10 cellular contexts compared by ENCODE assay signal in the genomic region with DNA sequence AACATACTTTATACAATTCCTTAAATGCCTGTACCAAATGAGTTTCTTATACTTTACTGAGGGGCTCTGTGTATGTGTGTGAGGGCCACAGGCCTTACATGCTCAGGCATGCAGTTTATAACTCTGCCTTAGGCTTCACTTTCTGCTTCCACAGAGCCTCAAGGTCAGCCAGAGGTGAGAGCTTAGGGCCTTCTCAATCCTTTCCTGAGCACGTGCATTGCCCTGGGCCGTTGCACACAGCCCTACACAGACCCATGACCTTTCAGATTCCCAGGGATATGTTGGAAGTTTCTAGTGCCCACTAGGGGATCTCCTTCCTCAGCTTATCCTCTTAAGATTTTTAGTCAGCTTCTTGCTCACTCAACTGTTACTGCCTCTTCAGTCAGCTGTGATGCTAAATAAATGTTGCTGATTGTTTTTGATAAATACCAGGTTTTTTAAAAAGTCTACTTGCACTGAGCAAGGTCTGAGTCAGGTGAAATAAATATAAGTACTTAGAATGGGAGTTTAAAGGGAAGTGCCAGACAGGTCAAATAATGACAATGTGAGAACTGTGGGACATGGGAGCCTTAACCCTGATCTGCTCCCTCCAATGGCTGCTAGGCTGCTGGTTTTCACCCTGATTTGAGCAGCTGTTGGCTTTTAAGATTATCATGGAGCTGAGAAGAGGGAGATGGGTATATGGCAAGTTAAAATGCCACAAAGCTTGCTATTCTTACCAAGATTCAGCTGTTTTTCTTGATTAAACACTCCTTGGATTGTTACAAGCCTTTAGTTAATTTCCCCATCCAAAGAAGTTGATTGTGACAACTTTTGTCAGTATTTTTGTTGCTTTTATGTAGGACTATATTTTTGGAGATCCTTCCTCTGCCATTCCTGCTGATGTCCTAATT.
DNase-seq lines count a peak whose midpoint lies in the region; ATAC-seq and TF ChIP-seq lines count a peak whose summit lies in the region.
"Had no signal": no experiment of that assay in that cellular context is flagged by ENCODE, and none has a peak within 500 bp of the region (broad histone marks: within the 10 kb centered on the region; RNA-seq: fewer than 3 reads in every experiment).

No MANE protein-coding gene starts in this region.

- H3K27ac Mint-ChIP-seq in GM23338 = peak overlapping the region; percentile 50; the same call in 1 of the 2 replicates
- H3K27ac Mint-ChIP-seq in activated T-cell treated with anti-CD3 and anti-CD28 coated beads, Interleukin-2, amount 50 U/mL, for 72 hours = no peak overlapping the region

- H3K36me3 ChIP-seq in GM23338 (ENCODE audit: insufficient read depth) = no peaks in the 10 kb centered on the region
- H3K36me3 ChIP-seq in SJCRH30 = no peaks in the 10 kb centered on the region
- H3K36me3 ChIP-seq in parathyroid adenoma (ENCODE audit: control insufficient read depth, insufficient read depth, low read length) = no peaks in the 10 kb centered on the region
- peaks cover 25% of the 10 kb centered on the region for H3K36me3 ChIP-seq in suprapubic skin
- H3K36me3 ChIP-seq: lower lobe of right lung had no signal

- no peaks in the 10 kb centered on the region for H3K9me2 ChIP-seq in GM23338 (ENCODE audit: insufficient read depth)

- H4K20me1 ChIP-seq in GM23338 (replicated peaks; ENCODE audit: insufficient read depth) = no peaks in the 10 kb centered on the region

- no peak for TF ChIP-seq EP300 in suprapubic skin (IDR thresholded peaks at IDR 0.05)

- ATAC-seq in GM23338 = peak; percentile 89
- ATAC-seq in activated T-cell treated with anti-CD3 and anti-CD28 coated beads, Interleukin-2, amount 50 U/mL, for 72 hours (replicated peaks in 1 of 2) = no peak
- ATAC-seq: lower lobe of right lung had no signal

- H3K9me3 ChIP-seq in SJCRH30 (replicated peaks) = no peaks in the 10 kb centered on the region
- H3K9me3 ChIP-seq in parathyroid adenoma (ENCODE audit: control insufficient read depth, low read length) = no peaks in the 10 kb centered on the region
- no peaks in the 10 kb centered on the region for H3K9me3 ChIP-seq in suprapubic skin
- H3K9me3 ChIP-seq: lower lobe of right lung had no signal

- H2AFZ ChIP-seq in GM23338 = no peak overlapping the region
- H2AFZ ChIP-seq in parathyroid adenoma = peak overlapping the region; percentile 40

- H3K4me3 Mint-ChIP-seq in GM23338 = no peak overlapping the region
- H3K4me3 Mint-ChIP-seq in activated T-cell treated with anti-CD3 and anti-CD28 coated beads, Interleukin-2, amount 50 U/mL, for 72 hours = no peak overlapping the region

- no peak overlapping the region for H3K27ac ChIP-seq in GM23338 (ENCODE audit: low read depth)
- peak overlapping the region; percentile 65 for H3K27ac ChIP-seq in SJCRH30
- peak overlapping the region; percentile 21 for H3K27ac ChIP-seq in parathyroid adenoma
- H3K27ac ChIP-seq in suprapubic skin = no peak overlapping the region
- H3K27ac ChIP-seq: lower lobe of right lung had no signal

- H3K4me2 ChIP-seq in GM23338 = no peak overlapping the region
- H3K4me2 ChIP-seq in parathyroid adenoma (ENCODE audit: low read length) = peak overlapping the region; percentile 9

- peaks cover 2% of the 10 kb centered on the region for H3K27me3 Mint-ChIP-seq in GM23338 (ENCODE audit: insufficient read depth, low read depth, poor library complexity)
- H3K27me3 Mint-ChIP-seq in activated T-cell treated with anti-CD3 and anti-CD28 coated beads, Interleukin-2, amount 50 U/mL, for 72 hours (ENCODE audit: low read depth) = no peaks in the 10 kb centered on the region

- H3K36me3 Mint-ChIP-seq in GM23338 (ENCODE audit: low read depth) = no peaks in the 10 kb centered on the region; the same call in 2 of the 3 replicates
- H3K36me3 Mint-ChIP-seq in activated T-cell treated with anti-CD3 and anti-CD28 coated beads, Interleukin-2, amount 50 U/mL, for 72 hours (ENCODE audit: insufficient read depth in 2 of 2) = no peaks in the 10 kb centered on the region

- WGBS in suprapubic skin = 29% methylated on average over 2 of the region's 2 CpGs

- TF ChIP-seq POLR2A in suprapubic skin (IDR thresholded peaks at IDR 0.05) = no peak

- peaks cover 4% of the 10 kb centered on the region; the same call in 1 of the 3 replicates for H3K9me3 Mint-ChIP-seq in GM23338
- no peaks in the 10 kb centered on the region for H3K9me3 Mint-ChIP-seq in activated T-cell treated with anti-CD3 and anti-CD28 coated beads, Interleukin-2, amount 50 U/mL, for 72 hours

- H3K4me1 ChIP-seq in GM23338 (ENCODE audit: insufficient read depth) = no peaks in the 10 kb centered on the region
- H3K4me1 ChIP-seq in SJCRH30 = peaks cover 17% of the 10 kb centered on the region
- H3K4me1 ChIP-seq in parathyroid adenoma = peaks cover 6% of the 10 kb centered on the region
- no peaks in the 10 kb centered on the region for H3K4me1 ChIP-seq in suprapubic skin
- H3K4me1 ChIP-seq: lower lobe of right lung had no signal

- TF ChIP-seq CTCF in GM23338 (conservative IDR thresholded peaks at IDR 0.05; ENCODE audit: low read depth in 2 of 2) (peak; percentile 25 to 27; a peak in 2 of 4 replicates), foreskin fibroblast (IDR thresholded peaks at IDR 0.05; ENCODE audit: low read depth, low read length) (peak; percentile 20), parathyroid adenoma (IDR thresholded peaks at IDR 0.05) (no peak), suprapubic skin (IDR thresholded peaks at IDR 0.05) (no peak)

- no peak overlapping the region for H3K9ac ChIP-seq in parathyroid adenoma

- H3F3A ChIP-seq in GM23338 (replicated peaks; ENCODE audit: low read depth) = no peaks in the 10 kb centered on the region

- H3K27me3 ChIP-seq in GM23338 (ENCODE audit: insufficient read depth) (no peaks in the 10 kb centered on the region), SJCRH30 (no peaks in the 10 kb centered on the region), parathyroid adenoma (ENCODE audit: control insufficient read depth, insufficient read depth, low read length) (no peaks in the 10 kb centered on the region), suprapubic skin (no peaks in the 10 kb centered on the region)

- peaks cover 5% of the 10 kb centered on the region; the same call in 1 of the 3 replicates for H3K4me1 Mint-ChIP-seq in GM23338
- H3K4me1 Mint-ChIP-seq in activated T-cell treated with anti-CD3 and anti-CD28 coated beads, Interleukin-2, amount 50 U/mL, for 72 hours (ENCODE audit: low read depth) = no peaks in the 10 kb centered on the region

- H3K79me2 ChIP-seq in GM23338 (replicated peaks; ENCODE audit: insufficient read depth) = no peaks in the 10 kb centered on the region
- H3K79me2 ChIP-seq in parathyroid adenoma = no peaks in the 10 kb centered on the region

- peak; percentile 49 for DNase-seq in GM23338 (ENCODE audit: low spot score)
- DNase-seq in SJCRH30 = peak; percentile 69 to 79
- DNase-seq in foreskin fibroblast = peak; percentile 17 to 52
- no peak for DNase-seq in suprapubic skin (ENCODE audit: low spot score in 2 of 2)
- DNase-seq in anterior cingulate cortex (lab: John Stamatoyannopoulos, UW) = no peak
- DNase-seq in activated T-cell treated with anti-CD3 and anti-CD28 coated beads, Interleukin-2, amount 50 U/mL, for 72 hours = no peak
- DNase-seq in T-helper 9 cell = no peak
- DNase-seq: amygdala, lower lobe of right lung had no signal

- H3K4me3 ChIP-seq in GM23338 (no peak overlapping the region), SJCRH30 (no peak overlapping the region), foreskin fibroblast (ENCODE audit: low read depth in 1 of 2, low read length in 2 of 2) (no peak overlapping the region), parathyroid adenoma (ENCODE audit: low read depth, low read length) (no peak overlapping the region), suprapubic skin (no peak overlapping the region)
- H3K4me3 ChIP-seq: lower lobe of right lung had no signal

Comparison
In these comparisons a context has a peak if more than half of its experiments do, and no peak if none do; other contexts are left out.
1. DNase-seq: peak in GM23338 (single experiment), SJCRH30 (2 of 2) and foreskin fibroblast (2 of 2); none in suprapubic skin (0 of 2), anterior cingulate cortex (0 of 58), activated T-cell treated with anti-CD3 and anti-CD28 coated beads, Interleukin-2, amount 50 U/mL, for 72 hours (0 of 2) and T-helper 9 cell (single experiment).
2. H3K27ac ChIP-seq: peak in SJCRH30 (single experiment) and parathyroid adenoma (single experiment); none in GM23338 (single experiment) and suprapubic skin (single experiment).
3. CTCF ChIP-seq: peak in GM23338 (2 of 2) and foreskin fibroblast (single experiment); none in parathyroid adenoma (single experiment) and suprapubic skin (0 of 2).